In genomic region chr11:134068829-134069425, GRCh38 we compare ENCODE assay signal across 7 cellular contexts. TPM values are rescaled to one million over a fixed set of nuclear protein-coding genes. Genes with fewer than 3 reads are reported as not detected.
DNase-seq lines count a peak whose midpoint lies in the region; ATAC-seq and TF ChIP-seq lines count a peak whose summit lies in the region.

Gene JAM3 (plus strand): TSS chr11:134069072. CDS start chr11:134069084, 12 bp downstream.

- POLR2A ChIA-PET in activated CD4-positive, alpha-beta memory T cell treated with anti-CD3 and anti-CD28 coated beads, Interleukin-2, amount 10 ng/mL, durations not matched to agents 7 days and 5 days (lab: Charles Lee) = interaction anchor here (1.0 to 1.3 kb wide), 2 partner anchors 41 to 141 kb away, joined by 3 to 4 read pairs; no protein-coding TSS in a partner anchor

- intact Hi-C loops in dorsolateral prefrontal cortex (cut with DNase I) = loop anchor here in 1 of 2 donors (1.0 kb wide), 1 partner anchor 56 kb away; no protein-coding TSS in a partner anchor
- intact Hi-C loops in left lung (cut with DNase I) = no loop called here

- H3K36me3 Mint-ChIP-seq in activated CD4-positive, alpha-beta memory T cell treated with anti-CD3 and anti-CD28 coated beads, Interleukin-2, amount 10 ng/mL, durations not matched to agents 7 days and 5 days (ENCODE audit: low read depth) = no peaks in the 10 kb centered on the region

- ATAC-seq in GM18861 (IDR thresholded peaks at IDR 0.05; ENCODE audit: unreplicated experiment) (peak; percentile 72), HG03103 (IDR thresholded peaks at IDR 0.05; ENCODE audit: low read depth, unreplicated experiment) (peak; percentile 94), left lung (peak; percentile 90)

- no peaks in the 10 kb centered on the region for H3K9me3 Mint-ChIP-seq in activated CD4-positive, alpha-beta memory T cell treated with anti-CD3 and anti-CD28 coated beads, Interleukin-2, amount 10 ng/mL, durations not matched to agents 7 days and 5 days

- TF ChIP-seq CTCF in dorsolateral prefrontal cortex (IDR thresholded peaks at IDR 0.05 in 54 of 56, conservative IDR thresholded peaks at IDR 0.05 in 2 of 56; ENCODE audit: low read depth in 1 of 56, partially characterized antibody in 56 of 56) (peak in 16 of 56 donors; percentile 5 to 32 (median 22)), left lung (IDR thresholded peaks at IDR 0.05) (no peak)

- peak within 1 kb of the TSS; percentile 62 to 98 (median 88) for H3K4me3 ChIP-seq in dorsolateral prefrontal cortex
- peak within 1 kb of the TSS; percentile 52 to 54 for H3K4me3 ChIP-seq in left lung

- DNase-seq in NCI-H345 (lab: John Stamatoyannopoulos, UW) (peak; percentile 93), dorsolateral prefrontal cortex (peak; percentile 96 to 99 (median 98)), left lung (peak; percentile 87 to 89)
- DNase-seq in activated CD4-positive, alpha-beta memory T cell treated with anti-CD3 and anti-CD28 coated beads, Interleukin-2, amount 10 ng/mL, durations not matched to agents 7 days and 5 days = peak; percentile 95
- peak; percentile 96 for DNase-seq in stimulated activated CD4-positive, alpha-beta T cell treated with anti-CD3 and anti-CD28 coated beads, Interleukin-1b, Interleukin-23, amount 100 ng/mL, for 48 hours

- H3K27ac ChIP-seq in dorsolateral prefrontal cortex (peak within 1 kb of the TSS; percentile 79 to 98 (median 93)), left lung (peak within 1 kb of the TSS; percentile 80 to 88)

- peaks cover 55% of the 10 kb centered on the region for H3K27me3 Mint-ChIP-seq in activated CD4-positive, alpha-beta memory T cell treated with anti-CD3 and anti-CD28 coated beads, Interleukin-2, amount 10 ng/mL, durations not matched to agents 7 days and 5 days

- H3K36me3 ChIP-seq in left lung = no peaks in the 10 kb centered on the region

- H3K4me1 Mint-ChIP-seq in activated CD4-positive, alpha-beta memory T cell treated with anti-CD3 and anti-CD28 coated beads, Interleukin-2, amount 10 ng/mL, durations not matched to agents 7 days and 5 days = peaks cover 7% of the 10 kb centered on the region

- peak within 1 kb of the TSS; percentile 83 for H3K4me3 Mint-ChIP-seq in activated CD4-positive, alpha-beta memory T cell treated with anti-CD3 and anti-CD28 coated beads, Interleukin-2, amount 10 ng/mL, durations not matched to agents 7 days and 5 days

- no peaks in the 10 kb centered on the region for H3K4me1 ChIP-seq in left lung

- H3K27ac Mint-ChIP-seq in activated CD4-positive, alpha-beta memory T cell treated with anti-CD3 and anti-CD28 coated beads, Interleukin-2, amount 10 ng/mL, durations not matched to agents 7 days and 5 days = no peak within 1 kb of the TSS

- CTCF ChIA-PET in activated CD4-positive, alpha-beta memory T cell treated with anti-CD3 and anti-CD28 coated beads, Interleukin-2, amount 10 ng/mL, durations not matched to agents 7 days and 5 days (lab: Charles Lee) = interaction anchor here (0.6 to 3.2 kb wide), 3 partner anchors 11 to 141 kb away, joined by 3 to 19 read pairs (median 3); no protein-coding TSS in a partner anchor

- no peaks in the 10 kb centered on the region for H3K27me3 ChIP-seq in dorsolateral prefrontal cortex
- peaks cover 12 to 62% of the 10 kb centered on the region in 2 donors for H3K27me3 ChIP-seq in left lung

- H3K9me3 ChIP-seq in left lung = no peaks in the 10 kb centered on the region

RNA-seq across cellular contexts. Expression of gene JAM3, which starts in this region (rescaled TPM):
- 1 to 10 TPM; 4.5 to 5.1 TPM for total RNA-seq in activated CD4-positive, alpha-beta memory T cell treated with anti-CD3 and anti-CD28 coated beads, Interleukin-2, amount 10 ng/mL, durations not matched to agents 7 days and 5 days
- total RNA-seq in dorsolateral prefrontal cortex = 100 to 1,000 TPM in 42 of 120 experiments, 10 to 100 TPM in 78; 43.5 to 270 (median 90.6) TPM
- 10 to 100 TPM; 29.4 to 31.2 TPM for total RNA-seq in left lung

Comparison
In these comparisons a context has a peak if more than half of its experiments do, and no peak if none do; other contexts are left out.
1. Peak in every context shown above with its lines: DNase-seq, ATAC-seq, H3K4me3 ChIP-seq and H3K27ac ChIP-seq.
2. RNA of gene JAM3 (total RNA-seq): 43.5 to 270 TPM in dorsolateral prefrontal cortex and 29.4 to 31.2 TPM in left lung; 4.5 to 5.1 TPM in activated CD4-positive, alpha-beta memory T cell treated with anti-CD3 and anti-CD28 coated beads, Interleukin-2, amount 10 ng/mL, durations not matched to agents 7 days and 5 days; every median in the first group is over 4 times any median in the second.